Comparison of ENCODE assay signal across 8 cellular contexts in the genomic region with DNA sequence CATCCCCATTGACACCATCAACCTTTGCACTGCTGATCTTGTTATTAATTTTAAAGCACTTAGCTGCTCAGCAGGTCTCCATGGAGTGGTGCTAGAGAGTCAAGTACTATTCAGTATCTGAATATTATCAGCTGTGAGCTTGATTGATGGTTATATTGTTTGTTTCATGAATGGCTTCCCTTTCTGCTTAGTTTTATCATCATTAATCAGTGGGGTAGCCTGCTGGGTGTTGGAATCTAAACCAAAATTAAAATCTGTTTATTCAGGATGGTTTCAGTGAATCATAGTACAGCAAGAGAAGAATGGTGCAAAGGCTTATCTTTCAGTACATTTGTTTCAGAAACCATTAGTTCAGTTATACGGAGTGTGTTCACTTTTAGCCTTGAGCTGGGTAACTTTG. TPM values are rescaled to one million over a fixed set of nuclear protein-coding genes. Genes with fewer than 3 reads are reported as not detected.
DNase-seq lines count a peak whose midpoint lies in the region; ATAC-seq and TF ChIP-seq lines count a peak whose summit lies in the region.

No MANE protein-coding gene starts in this region.

- H3K4me1 ChIP-seq in Peyer's patch = no peaks in the 10 kb centered on the region
- H3K4me1 ChIP-seq in gastroesophageal sphincter = no peaks in the 10 kb centered on the region
- H3K4me1 ChIP-seq in urinary bladder (ENCODE audit: insufficient read depth) = no peaks in the 10 kb centered on the region

- H3K4me3 ChIP-seq in BJ (ENCODE audit: low read depth, low read length) = no peak overlapping the region
- no peak overlapping the region for H3K4me3 ChIP-seq in Peyer's patch
- no peak overlapping the region for H3K4me3 ChIP-seq in gastroesophageal sphincter
- H3K4me3 ChIP-seq in urinary bladder (ENCODE audit: low read depth, low read length) = no peak overlapping the region

- no peaks in the 10 kb centered on the region for H3K36me3 ChIP-seq in BJ (ENCODE audit: control insufficient read depth, insufficient read depth, low read length)
- no peaks in the 10 kb centered on the region for H3K36me3 ChIP-seq in Peyer's patch
- no peaks in the 10 kb centered on the region for H3K36me3 ChIP-seq in gastroesophageal sphincter
- H3K36me3 ChIP-seq in urinary bladder (ENCODE audit: insufficient read depth) = no peaks in the 10 kb centered on the region

- no peak for DNase-seq in BJ (ENCODE audit: low read depth)
- peak; percentile 83 for DNase-seq in HT-29 (ENCODE audit: low spot score)
- DNase-seq in Peyer's patch = no peak
- no peak for DNase-seq in posterior vena cava (ENCODE audit: low spot score)
- DNase-seq in effector CD8-positive, alpha-beta T cell (lab: John Stamatoyannopoulos, UW) = no peak

- H3K27ac ChIP-seq in Peyer's patch (no peak overlapping the region), gastroesophageal sphincter (no peak overlapping the region), urinary bladder (ENCODE audit: low read depth) (peak overlapping the region; percentile 10)

- H3K27me3 ChIP-seq in BJ (ENCODE audit: control insufficient read depth, insufficient read depth, low read length) (peaks cover 1% of the 10 kb centered on the region; the same call in 1 of the 2 replicates), Peyer's patch (no peaks in the 10 kb centered on the region), gastroesophageal sphincter (no peaks in the 10 kb centered on the region)

- POLR2A ChIA-PET in BJ (lab: Charles Lee) = no interaction called here

- intact Hi-C loops in posterior vena cava (cut with DNase I) = no loop called here

- CTCF ChIA-PET in BJ (lab: Yijun Ruan, JAX) = interaction anchor here (0.8 to 1.7 kb wide), 4 partner anchors 9 to 260 kb away, joined by 3 to 7 read pairs (median 5); no protein-coding TSS in a partner anchor

- TF ChIP-seq POLR2A in Peyer's patch (IDR thresholded peaks at IDR 0.05) = no peak
- no peak for TF ChIP-seq POLR2A in gastroesophageal sphincter (IDR thresholded peaks at IDR 0.05)

- H3K9me3 ChIP-seq in Peyer's patch (no peaks in the 10 kb centered on the region), gastroesophageal sphincter (no peaks in the 10 kb centered on the region)

- WGBS in gastroesophageal sphincter (ENCODE audit: low coverage in 1 of 2), 2 donors = 8 to 27% methylated on average over 1 of the region's 1 CpG
- WGBS in urinary bladder = 7% methylated on average over 1 of the region's 1 CpG

- peak; percentile 57 for ATAC-seq in GM18873 (IDR thresholded peaks at IDR 0.05; ENCODE audit: low FRiP score, unreplicated experiment)
- peak; percentile 50 for ATAC-seq in gastroesophageal sphincter

- TF ChIP-seq CTCF in BJ (IDR thresholded peaks at IDR 0.05; ENCODE audit: insufficient read depth, low read depth, low read length) = peak; percentile 34
- TF ChIP-seq CTCF in Peyer's patch (IDR thresholded peaks at IDR 0.05) = peak in 4 of 6 experiments; percentile 21 to 46 (median 32)
- TF ChIP-seq CTCF in gastroesophageal sphincter (IDR thresholded peaks at IDR 0.05) = peak; percentile 8 to 48 (median 20)

- no peak for TF ChIP-seq EP300 in gastroesophageal sphincter (IDR thresholded peaks at IDR 0.05)

RNA-seq across cellular contexts. Expression of a gene that starts 42.5 kb away (rescaled TPM):
- not detected in 2 replicates for polyA plus RNA-seq in BJ (2011; rRNA removed)
- polyA minus RNA-seq in BJ (2011; rRNA and poly(A)+ RNA removed) = not detected in 2 replicates
- 2.1 and 3.9 TPM in 2 replicates for total RNA-seq in HT-29 (2014; rRNA removed; shearing (Covaris generic))
- not detected for total RNA-seq in Peyer's patch
- 10 to 100 TPM in 1 of 4 donors, 1 to 10 TPM in 1, under 1 TPM in 2; 0.54 to 14.6 (median 1.0) TPM for total RNA-seq in gastroesophageal sphincter
- 0.69 TPM for total RNA-seq in urinary bladder
- not detected for polyA plus RNA-seq in urinary bladder
- not detected for total RNA-seq in posterior vena cava
